10 cellular contexts compared by ENCODE assay signal in the genomic region with DNA sequence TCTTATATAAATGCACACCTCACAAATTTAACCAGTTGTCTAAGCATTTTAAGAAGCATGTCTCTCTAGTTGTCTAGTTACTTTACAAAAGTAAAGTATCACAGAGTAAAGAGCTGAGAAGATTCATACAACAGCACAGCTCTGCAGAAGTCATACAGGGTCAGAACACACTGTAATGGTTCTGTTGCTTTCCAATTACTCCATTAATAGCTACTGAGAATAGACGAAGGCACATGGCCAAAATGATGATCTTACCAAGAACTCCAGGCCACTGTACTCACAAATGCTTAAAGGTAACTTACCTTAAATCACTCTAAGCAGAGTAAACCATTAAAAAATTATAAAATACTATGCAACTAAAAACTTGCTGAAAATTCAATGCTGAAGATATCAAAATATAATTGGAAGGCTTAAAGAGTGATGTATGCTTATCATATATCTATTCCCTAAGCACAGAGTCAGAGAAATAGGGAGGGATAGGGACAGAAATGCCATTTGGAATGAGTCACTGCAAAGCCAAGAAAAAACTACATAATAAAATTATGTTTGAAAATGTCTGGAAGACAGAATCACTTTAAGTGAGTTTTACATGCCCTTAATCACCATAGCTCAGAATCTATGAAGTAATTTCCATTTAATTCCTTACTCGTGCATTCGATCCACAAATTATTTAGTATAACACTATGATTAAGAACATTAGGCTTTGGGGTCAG.
A peak's percentile ranks its signal among the peaks of the same experiment; 100 is the strongest.
DNase-seq lines count a peak whose midpoint lies in the region; ATAC-seq and TF ChIP-seq lines count a peak whose summit lies in the region.
"Had no signal": no experiment of that assay in that cellular context is flagged by ENCODE, and none has a peak within 500 bp of the region (broad histone marks: within the 10 kb centered on the region; RNA-seq: fewer than 3 reads in every experiment).

No MANE protein-coding gene starts in this region.

- H3K4me1 ChIP-seq in HCT116 (ENCODE audit: control insufficient read depth in 1 of 2, insufficient read depth in 2 of 2, low read length in 2 of 2), result peaks cover 2 to 18% of the 10 kb centered on the region in 2 experiments; a peak in 3 of 4 replicates
- H3K4me1 ChIP-seq in skeletal muscle satellite cell (ENCODE audit: control insufficient read depth, insufficient read depth, low read length), result peaks cover 25% of the 10 kb centered on the region

- POLR2A ChIA-PET in HCT116 (lab: Charles Lee), result no interaction called here

- in situ Hi-C loops in astrocyte of the spinal cord (cut with HindIII; ENCODE audit: low sequenced_read_pairs), result no loop called here

- intact Hi-C loops in HCT116 (cut with micrococcal nuclease) (no loop called here), left cardiac atrium (cut with DNase I) (no loop called here)

- no peak for TF ChIP-seq RAD21 in HCT116 (IDR thresholded peaks at IDR 0.05; ENCODE audit: low read depth)

- RAD21 ChIA-PET in HCT116 (lab: Charles Lee; ENCODE audit: low non-redundant PET in 1 of 2, low total read pairs in 2 of 2, uncharacterized antibody in 2 of 2, unreplicated experiment in 2 of 2), result no interaction called here

- no peak for TF ChIP-seq POLR2A in HCT116 (IDR thresholded peaks at IDR 0.05; ENCODE audit: borderline replicate concordance, extremely low read depth, insufficient read depth, insufficient read length)

- no peak overlapping the region for H2AFZ ChIP-seq in HCT116 (ENCODE audit: low read depth, low read length, poor library complexity, severe bottlenecking)
- H2AFZ ChIP-seq: PC-9 had no signal

- no peak overlapping the region for H3K9ac ChIP-seq in HCT116 (ENCODE audit: low read length)
- peak overlapping the region; percentile 64 for H3K9ac ChIP-seq in skeletal muscle satellite cell (ENCODE audit: low read depth, low read length)

- H3K27me3 ChIP-seq in HCT116 (ENCODE audit: insufficient read depth, low read length) (no peaks in the 10 kb centered on the region), skeletal muscle satellite cell (ENCODE audit: control insufficient read depth, insufficient read depth, low read length) (no peaks in the 10 kb centered on the region)

- ATAC-seq in HCT116 (peak; percentile 27; the same call in 1 of the 2 replicates), left cardiac atrium (peak; percentile 82 to 88), HG03175 (IDR thresholded peaks at IDR 0.05; ENCODE audit: unreplicated experiment) (no peak)

- H3K79me2 ChIP-seq in HCT116 (ENCODE audit: insufficient read depth, low read length), result no peaks in the 10 kb centered on the region

- DNase-seq in HCT116 (ENCODE audit: low read depth, low spot score), result no peak
- peak; percentile 65 for DNase-seq in astrocyte of the spinal cord (ENCODE audit: low read depth, low spot score)
- DNase-seq in left cardiac atrium, result no peak
- no peak for DNase-seq in NCI-H1048 (lab: John Stamatoyannopoulos, UW)
- no peak for DNase-seq in activated CD4-positive, CD25-positive, alpha-beta regulatory T cell treated with anti-CD3 and anti-CD28 coated beads, Interleukin-2, amount 50 U/mL, for 72 hours
- no peak for DNase-seq in NCI-H524 treated with DMSO at 0.1 percent for 48 hours (lab: John Stamatoyannopoulos, UW)
- DNase-seq: DND-41 had no signal

- H3K27ac ChIP-seq in HCT116 (ENCODE audit: low read depth, low read length), result no peak overlapping the region; the same call in 1 of the 2 replicates
- H3K27ac ChIP-seq: PC-9 had no signal

- H3K36me3 ChIP-seq in HCT116 (ENCODE audit: control insufficient read depth in 1 of 2, insufficient read depth in 2 of 2, low read length in 2 of 2) (peaks cover 9 to 17% of the 10 kb centered on the region in 2 experiments; a peak in 3 of 4 replicates), skeletal muscle satellite cell (ENCODE audit: insufficient read depth, low read length) (peaks cover 23% of the 10 kb centered on the region)

- BruUV-seq in HCT116 (replicated peaks; lab: Mats Ljungman, UMichigan), result no TSS peak

- H3K4me2 ChIP-seq in HCT116 (ENCODE audit: low read length) (peak overlapping the region; percentile 3), skeletal muscle satellite cell (ENCODE audit: low read length) (peak overlapping the region; percentile 41)
- H3K4me2 ChIP-seq: PC-9 had no signal

- H4K20me1 ChIP-seq in HCT116 (ENCODE audit: insufficient read depth), result no peaks in the 10 kb centered on the region

- H3K9me3 ChIP-seq in HCT116 (ENCODE audit: control insufficient read depth in 1 of 2, insufficient read depth in 1 of 2, low read depth in 1 of 2, low read length in 2 of 2) (no peaks in the 10 kb centered on the region), skeletal muscle satellite cell (replicated peaks; ENCODE audit: low read length) (no peaks in the 10 kb centered on the region)

- CTCF ChIA-PET in HCT116 (lab: Charles Lee), result no interaction called here

- TF ChIP-seq CTCF in HCT116 (IDR thresholded peaks at IDR 0.05 in 2 of 3, conservative IDR thresholded peaks at IDR 0.05 in 1 of 3; ENCODE audit: borderline replicate concordance in 1 of 3, insufficient read depth in 1 of 3, low read depth in 2 of 3, low read length in 2 of 3) (no peak), astrocyte of the spinal cord (IDR thresholded peaks at IDR 0.05; ENCODE audit: low read depth, low read length) (no peak)

- H3K4me3 ChIP-seq in HCT116 (replicated peaks in 1 of 2; ENCODE audit: low read depth in 1 of 2, low read length in 2 of 2), result no peak overlapping the region
- no peak overlapping the region for H3K4me3 ChIP-seq in astrocyte of the spinal cord (ENCODE audit: low read depth, low read length)
- no peak overlapping the region for H3K4me3 ChIP-seq in skeletal muscle satellite cell (ENCODE audit: low read length)
- H3K4me3 ChIP-seq: PC-9 had no signal

- H3K9me2 ChIP-seq in HCT116 (ENCODE audit: insufficient read depth), result no peaks in the 10 kb centered on the region

TF ChIP-seq in HCT116, 20 proteins besides CTCF, POLR2A, EP300 and RAD21:
- TF ChIP-seq, protein P1, sequence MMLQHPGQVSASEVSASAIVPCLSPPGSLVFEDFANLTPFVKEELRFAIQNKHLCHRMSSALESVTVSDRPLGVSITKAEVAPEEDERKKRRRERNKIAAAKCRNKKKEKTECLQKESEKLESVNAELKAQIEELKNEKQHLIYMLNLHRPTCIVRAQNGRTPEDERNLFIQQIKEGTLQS (IDR thresholded peaks at IDR 0.05), result no peak
- TF ChIP-seq SIN3A (IDR thresholded peaks at IDR 0.05; ENCODE audit: low read depth) (no peak), EZH2 (IDR thresholded peaks at IDR 0.05) (no peak), ZFX (IDR thresholded peaks at IDR 0.05) (no peak), ZNF274 (IDR thresholded peaks at IDR 0.05; ENCODE audit: low read depth, low read length) (no peak), POLR2AphosphoS5 (IDR thresholded peaks at IDR 0.05; ENCODE audit: low read depth, low read length) (no peak), SP1 (IDR thresholded peaks at IDR 0.05; ENCODE audit: low read depth) (no peak), CEBPB (IDR thresholded peaks at IDR 0.05; ENCODE audit: low read depth) (no peak), FOSL1 (IDR thresholded peaks at IDR 0.05; ENCODE audit: low read depth) (no peak), ELF1 (IDR thresholded peaks at IDR 0.05; ENCODE audit: borderline replicate concordance, low read depth) (no peak), SRF (IDR thresholded peaks at IDR 0.05; ENCODE audit: low read depth) (no peak), CBX3 (IDR thresholded peaks at IDR 0.05; ENCODE audit: low read depth) (no peak), YY1 (IDR thresholded peaks at IDR 0.05; ENCODE audit: extremely low read depth, insufficient replicate concordance, low read depth, low read length) (no peak)
- TF ChIP-seq, protein P2, sequence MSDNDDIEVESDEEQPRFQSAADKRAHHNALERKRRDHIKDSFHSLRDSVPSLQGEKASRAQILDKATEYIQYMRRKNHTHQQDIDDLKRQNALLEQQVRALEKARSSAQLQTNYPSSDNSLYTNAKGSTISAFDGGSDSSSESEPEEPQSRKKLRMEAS (IDR thresholded peaks at IDR 0.05), result no peak
- TF ChIP-seq, protein P3, sequence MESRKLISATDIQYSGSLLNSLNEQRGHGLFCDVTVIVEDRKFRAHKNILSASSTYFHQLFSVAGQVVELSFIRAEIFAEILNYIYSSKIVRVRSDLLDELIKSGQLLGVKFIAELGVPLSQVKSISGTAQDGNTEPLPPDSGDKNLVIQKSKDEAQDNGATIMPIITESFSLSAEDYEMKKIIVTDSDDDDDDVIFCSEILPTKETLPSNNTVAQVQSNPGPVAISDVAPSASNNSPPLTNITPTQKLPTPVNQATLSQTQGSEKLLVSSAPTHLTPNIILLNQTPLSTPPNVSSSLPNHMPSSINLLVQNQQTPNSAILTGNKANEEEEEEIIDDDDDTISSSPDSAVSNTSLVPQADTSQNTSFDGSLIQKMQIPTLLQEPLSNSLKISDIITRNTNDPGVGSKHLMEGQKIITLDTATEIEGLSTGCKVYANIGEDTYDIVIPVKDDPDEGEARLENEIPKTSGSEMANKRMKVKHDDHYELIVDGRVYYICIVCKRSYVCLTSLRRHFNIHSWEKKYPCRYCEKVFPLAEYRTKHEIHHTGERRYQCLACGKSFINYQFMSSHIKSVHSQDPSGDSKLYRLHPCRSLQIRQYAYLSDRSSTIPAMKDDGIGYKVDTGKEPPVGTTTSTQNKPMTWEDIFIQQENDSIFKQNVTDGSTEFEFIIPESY (IDR thresholded peaks at IDR 0.05; ENCODE audit: extremely low read depth, insufficient replicate concordance, low read length), result no peak
